ENCODE assay signal across 25 cellular contexts in the genomic region with DNA sequence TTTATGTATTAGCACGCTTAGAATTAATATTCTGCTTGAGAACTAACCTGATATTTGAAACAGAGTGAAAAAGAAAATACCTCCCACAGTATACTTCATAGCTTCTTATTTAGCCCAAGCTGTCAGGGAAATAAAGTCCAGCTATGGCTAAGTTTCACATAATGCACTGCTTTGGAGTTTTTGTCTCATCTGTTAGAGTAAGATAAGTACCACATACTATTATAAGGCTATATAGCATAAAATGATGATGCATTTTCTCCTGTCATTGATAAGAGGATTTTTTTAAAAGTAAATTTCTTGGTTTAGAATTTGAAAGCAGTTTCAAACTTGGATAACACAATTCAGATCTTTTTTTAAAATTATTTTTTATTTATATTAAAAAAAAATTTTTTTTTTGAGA. TPM values are rescaled to one million over a fixed set of nuclear protein-coding genes. Genes with fewer than 3 reads are reported as not detected.
"Had no signal": no experiment of that assay in that cellular context is flagged by ENCODE, and none has a peak within 500 bp of the region (broad histone marks: within the 10 kb centered on the region; RNA-seq: fewer than 3 reads in every experiment).

No MANE protein-coding gene starts in this region.

- H3K36me3 ChIP-seq: MG63, Peyer's patch, SJCRH30 had no signal

- ATAC-seq: Right ventricle myocardium inferior, SK-N-SH treated with all-trans-retinoic acid at 6 μM for 48 hours had no signal

- H3K4me3 ChIP-seq: MG63, PC-9, Peyer's patch, SJCRH30 had no signal

- H3K27me3 ChIP-seq: MG63, Peyer's patch, SJCRH30 had no signal

- H3K4me1 ChIP-seq: SJCRH30 had no signal

- H3K27ac ChIP-seq: PC-9, Peyer's patch, SJCRH30 had no signal

- H3K9me3 ChIP-seq: MG63, Peyer's patch, SJCRH30 had no signal

- H2AFZ ChIP-seq: PC-9 had no signal

- DNase-seq: Karpas-422, KG1, MG63, NCI-H1092, NCI-H1105 treated with DMSO at 0.1 percent for 48 hours, NCI-H1417 treated with DMSO at 0.1 percent for 48 hours, NCI-H146, NCI-H1694 treated with DMSO at 0.1 percent for 48 hours, NCI-H1930, NCI-H2081, NCI-H2107, NCI-H2227 treated with DMSO at 0.1 percent for 48 hours, NCI-H446, NCI-H510A, NCI-H524 treated with DMSO at 0.1 percent for 48 hours, NCI-H69, NCI-H774, PC-9, Peyer's patch, SHP77 treated with DMSO at 0.1 percent for 48 hours, SJCRH30 had no signal

- H3K4me2 ChIP-seq: PC-9 had no signal

RNA-seq across cellular contexts. Expression of a gene that starts 2.4 kb away (rescaled TPM):
- total RNA-seq: OCI-LY7, RPMI7951, SJCRH30 had no signal
